In the genomic region with DNA sequence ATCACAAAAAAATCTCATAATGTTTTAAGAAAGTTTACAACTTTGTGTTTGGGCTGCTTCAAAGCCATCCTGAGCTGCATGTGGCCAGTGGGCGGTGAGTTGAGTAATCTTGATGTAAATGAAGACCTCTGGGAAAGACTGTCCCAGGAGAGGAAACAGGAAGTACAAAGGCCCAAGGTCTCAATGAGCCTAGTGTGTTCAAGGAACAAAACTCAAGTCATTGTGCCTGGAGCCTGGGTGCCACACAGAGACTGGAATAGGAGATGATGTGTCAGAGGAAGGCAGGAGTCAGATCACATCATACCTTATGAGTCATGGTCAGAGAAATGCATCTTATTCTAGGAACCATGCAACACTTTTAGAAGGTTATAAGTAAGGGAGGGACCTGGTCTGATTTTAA, we compare ENCODE assay signal across 8 cellular contexts. TPM values are rescaled to one million over a fixed set of nuclear protein-coding genes. Genes with fewer than 3 reads are reported as not detected.
DNase-seq lines count a peak whose midpoint lies in the region; ATAC-seq and TF ChIP-seq lines count a peak whose summit lies in the region.

No MANE protein-coding gene starts in this region.

- H3K27ac ChIP-seq in thoracic aorta (no peak overlapping the region), caudate nucleus (ENCODE audit: low read depth, low read length) (no peak overlapping the region), esophagus squamous epithelium (no peak overlapping the region)

- intact Hi-C loops in esophagus squamous epithelium (cut with DNase I) = no loop called here

- H3K36me3 ChIP-seq in thoracic aorta = no peaks in the 10 kb centered on the region
- H3K36me3 ChIP-seq in esophagus squamous epithelium = no peaks in the 10 kb centered on the region

- H3K4me3 ChIP-seq in choroid plexus epithelial cell (ENCODE audit: low read depth, low read length) (no peak overlapping the region), thoracic aorta (no peak overlapping the region), esophagus squamous epithelium (no peak overlapping the region)

- peak; percentile 80 for ATAC-seq in HG03432 (IDR thresholded peaks at IDR 0.05; ENCODE audit: unreplicated experiment)
- peak; percentile 24 for ATAC-seq in thoracic aorta (ENCODE audit: insufficient number of reproducible peaks, low FRiP score, low read depth)

- no peaks in the 10 kb centered on the region for H3K27me3 ChIP-seq in thoracic aorta (replicated peaks; ENCODE audit: insufficient read depth)
- H3K27me3 ChIP-seq in esophagus squamous epithelium = no peaks in the 10 kb centered on the region

- H3K4me1 ChIP-seq in thoracic aorta (ENCODE audit: control insufficient read depth in 1 of 2, low read depth in 2 of 2) (no peaks in the 10 kb centered on the region), esophagus squamous epithelium (no peaks in the 10 kb centered on the region)

- WGBS in esophagus squamous epithelium, 2 donors = 73 to 81% methylated on average over 1 of the region's 1 CpG

- TF ChIP-seq POLR2A in esophagus squamous epithelium (IDR thresholded peaks at IDR 0.05) = no peak

- H3K9me3 ChIP-seq in thoracic aorta (no peaks in the 10 kb centered on the region), esophagus squamous epithelium (no peaks in the 10 kb centered on the region)

- DNase-seq in stimulated activated CD4-positive, alpha-beta T cell treated with anti-CD3 and anti-CD28 coated beads, Interleukin-15, amount 100 ng/mL, for 24 hours = peak; percentile 21
- DNase-seq in stimulated activated CD4-positive, alpha-beta T cell treated with anti-CD3 and anti-CD28 coated beads, Interleukin-4, amount 100 ng/mL, for 24 hours = no peak
- peak; percentile 85 for DNase-seq in choroid plexus epithelial cell (ENCODE audit: low read depth)
- DNase-seq in thoracic aorta (ENCODE audit: low spot score) = no peak
- DNase-seq in caudate nucleus (lab: John Stamatoyannopoulos, UW) = no peak
- no peak for DNase-seq in esophagus squamous epithelium (lab: John Stamatoyannopoulos, UW)
- DNase-seq in GOT3 (lab: John Stamatoyannopoulos, UW) = no peak

- TF ChIP-seq CTCF in choroid plexus epithelial cell (conservative IDR thresholded peaks at IDR 0.05; ENCODE audit: low read depth, low read length) = peak; percentile 1
- no peak for TF ChIP-seq CTCF in thoracic aorta (IDR thresholded peaks at IDR 0.05)
- TF ChIP-seq CTCF in esophagus squamous epithelium (IDR thresholded peaks at IDR 0.05) = no peak

RNA-seq across cellular contexts. Expression of a gene that starts 51.5 kb away (rescaled TPM):
- under 1 TPM in 1 of 2 donors, not detected in 1; 0.07 TPM for total RNA-seq in thoracic aorta
- total RNA-seq in esophagus squamous epithelium = under 1 TPM in 1 of 4 donors, not detected in 3; 0.19 TPM

Comparison
In these comparisons a context has a peak if more than half of its experiments do, and no peak if none do; other contexts are left out.
1. DNase-seq: peak in stimulated activated CD4-positive, alpha-beta T cell treated with anti-CD3 and anti-CD28 coated beads, Interleukin-15, amount 100 ng/mL, for 24 hours (single experiment) and choroid plexus epithelial cell (single experiment); none in stimulated activated CD4-positive, alpha-beta T cell treated with anti-CD3 and anti-CD28 coated beads, Interleukin-4, amount 100 ng/mL, for 24 hours (single experiment), thoracic aorta (single experiment), caudate nucleus (0 of 61), esophagus squamous epithelium (single experiment) and GOT3 (single experiment).